In the genomic region with DNA sequence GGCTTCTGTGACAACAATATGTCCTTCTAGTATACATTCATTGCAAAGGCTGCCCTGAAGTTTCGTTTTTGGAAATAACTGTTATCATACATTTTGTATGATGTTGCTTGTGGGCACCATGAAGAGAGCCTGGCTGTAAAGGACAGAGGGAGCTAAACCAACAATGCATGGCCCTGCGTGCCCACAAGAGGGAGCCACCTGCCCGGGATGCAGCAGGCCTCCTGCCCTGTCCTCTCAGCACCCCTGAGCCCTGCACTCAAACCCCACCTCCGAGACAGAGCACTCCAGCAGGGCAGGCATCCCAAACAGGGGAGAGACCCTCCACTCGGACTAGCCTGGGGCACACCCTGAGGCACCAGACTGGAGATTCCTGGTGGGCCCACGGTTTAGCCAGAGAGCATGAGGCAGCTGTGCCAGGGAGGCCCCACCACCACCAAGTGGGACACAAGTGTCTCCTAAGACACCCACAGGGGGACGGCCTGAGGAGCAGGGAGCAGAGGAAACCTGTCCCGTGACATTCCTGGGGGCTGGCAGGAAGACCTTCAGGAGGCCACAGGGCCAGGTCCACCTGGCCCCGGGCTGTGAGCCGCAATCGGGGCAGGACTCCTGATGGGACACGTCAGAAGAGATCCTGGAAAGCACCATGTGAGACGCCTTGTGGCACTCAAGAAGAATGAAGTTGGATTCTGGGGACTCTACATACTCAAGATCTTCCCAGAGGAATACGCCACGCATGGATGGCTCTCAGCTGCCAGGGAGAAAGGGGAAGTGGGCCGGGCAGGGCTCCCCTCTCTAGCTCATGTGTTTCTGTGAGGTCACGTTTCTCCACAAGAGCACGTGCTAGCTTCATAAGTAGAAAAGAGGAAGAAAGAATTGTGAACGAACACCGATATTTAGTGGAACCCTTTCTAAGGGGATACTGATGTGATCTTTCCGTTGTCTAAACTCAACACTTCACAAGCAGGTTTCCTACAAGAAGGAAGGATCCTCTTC, we compare ENCODE assay signal across 8 cellular contexts. TPM values are rescaled to one million over a fixed set of nuclear protein-coding genes. Genes with fewer than 3 reads are reported as not detected.
DNase-seq lines count a peak whose midpoint lies in the region; ATAC-seq and TF ChIP-seq lines count a peak whose summit lies in the region.
"Not testable (repeated sequence)": the region's sequence is repeated elsewhere in the genome, so short reads cannot be mapped to it uniquely, and the experiment has no call there.

No MANE protein-coding gene starts in this region.

- intact Hi-C loops in Caco-2 (cut with micrococcal nuclease; ENCODE audit: unreplicated experiment): not testable (repeated sequence)

- in situ Hi-C loops in brain microvascular endothelial cell (cut with HindIII; ENCODE audit: low pct_ligation_motif_present, low sequenced_read_pairs): not testable (repeated sequence)

- not testable (repeated sequence) for H3K36me3 Mint-ChIP-seq in Caco-2 (ENCODE audit: insufficient read depth, unreplicated experiment); immature natural killer cell

- H3K27ac ChIP-seq in brain microvascular endothelial cell: not testable (repeated sequence)

- H3K9me3 ChIP-seq in Caco-2: not testable (repeated sequence)

- H3K27me3 Mint-ChIP-seq in Caco-2 (ENCODE audit: insufficient read depth, unreplicated experiment); immature natural killer cell (ENCODE audit: low read depth in 3 of 3): not testable (repeated sequence)

- H3K4me3 Mint-ChIP-seq in Caco-2 (ENCODE audit: unreplicated experiment); immature natural killer cell: not testable (repeated sequence)

- H3K27me3 ChIP-seq in Caco-2 (replicated peaks; ENCODE audit: control insufficient read depth, insufficient read depth, low read length); brain microvascular endothelial cell (replicated peaks): not testable (repeated sequence)

- H3K9me3 Mint-ChIP-seq in Caco-2 (ENCODE audit: unreplicated experiment); immature natural killer cell: not testable (repeated sequence)

- TF ChIP-seq CTCF in Caco-2 (IDR thresholded peaks at IDR 0.05; ENCODE audit: insufficient read depth in 1 of 2, low read depth in 1 of 2, low read length in 1 of 2, severe bottlenecking in 1 of 2, unreplicated experiment in 1 of 2) (peak; percentile 16 to 30), brain microvascular endothelial cell (IDR thresholded peaks at IDR 0.05; ENCODE audit: low read depth, low read length, missing control alignments) (peak; percentile 11), retinal pigment epithelial cell (conservative IDR thresholded peaks at IDR 0.05; ENCODE audit: low read depth, low read length) (peak; percentile 2)

- not testable (repeated sequence) for H3K4me1 ChIP-seq in Caco-2

- not testable (repeated sequence) for H3K27ac Mint-ChIP-seq in Caco-2 (ENCODE audit: unreplicated experiment); immature natural killer cell

- peak; percentile 63 for ATAC-seq in GM21723 (IDR thresholded peaks at IDR 0.05; ENCODE audit: unreplicated experiment)
- peak; percentile 82 for ATAC-seq in SK-N-SH treated with all-trans-retinoic acid at 6 μM for 48 hours
- ATAC-seq in stimulated activated naive CD8-positive, alpha-beta T cell treated with anti-CD3 and anti-CD28 coated beads, Interleukin-15, Interleukin-2, amounts not matched to agents 100 U/mL and 50 U/mL, for 24 hours: peak; percentile 87

- BruUV-seq in Caco-2 (replicated peaks; lab: Mats Ljungman, UMichigan): TSS peak; percentile 40

- POLR2A ChIA-PET in Caco-2 (lab: Charles Lee): not testable (repeated sequence)

- CTCF ChIA-PET in Caco-2 (lab: Charles Lee): not testable (repeated sequence)

- DNase-seq in Caco-2: peak; percentile 71 to 75
- DNase-seq in activated CD8-positive, alpha-beta memory T cell treated with anti-CD3 and anti-CD28 coated beads, Interleukin-2, amount 50 U/mL, for 48 hours: peak; percentile 53
- DNase-seq in brain microvascular endothelial cell; retinal pigment epithelial cell (ENCODE audit: low read depth): not testable (repeated sequence)
- DNase-seq in immature natural killer cell: peak; percentile 15 to 37 (median 17)
- DNase-seq in stimulated activated naive CD8-positive, alpha-beta T cell treated with anti-CD3 and anti-CD28 coated beads, Interleukin-15, Interleukin-2, amounts not matched to agents 100 U/mL and 50 U/mL, for 24 hours: peak; percentile 70

- not testable (repeated sequence) for H3K36me3 ChIP-seq in Caco-2 (ENCODE audit: control insufficient read depth, insufficient read depth, low read length); brain microvascular endothelial cell (replicated peaks)

- H3K4me3 ChIP-seq in Caco-2 (ENCODE audit: low read depth, low read length); brain microvascular endothelial cell (ENCODE audit: low read depth, low read length); retinal pigment epithelial cell (ENCODE audit: low read length): not testable (repeated sequence)

- not testable (repeated sequence) for H3K4me1 Mint-ChIP-seq in Caco-2 (ENCODE audit: low read depth, unreplicated experiment); immature natural killer cell

RNA-seq across cellular contexts. Expression of a gene that starts 43.0 kb away (rescaled TPM):
- total RNA-seq in Caco-2 (2022): 30.4 and 33.3 TPM in 2 replicates
- 10 to 100 TPM; 22.2 to 38.9 (median 25.9) TPM for polyA plus RNA-seq in immature natural killer cell
